In genomic region chr6:34177181-34177591, GRCh38 we compare ENCODE assay signal across 16 cellular contexts. TPM values are rescaled to one million over a fixed set of nuclear protein-coding genes. Genes with fewer than 3 reads are reported as not detected.
DNase-seq lines count a peak whose midpoint lies in the region; ATAC-seq lines count a peak whose summit lies in the region.
"Had no signal": no experiment of that assay in that cellular context is flagged by ENCODE, and none has a peak within 500 bp of the region (broad histone marks: within the 10 kb centered on the region; RNA-seq: fewer than 3 reads in every experiment).

No MANE protein-coding gene starts in this region.

- no peaks in the 10 kb centered on the region for H3K27me3 Mint-ChIP-seq in T-cell
- H3K27me3 Mint-ChIP-seq: CD4-positive, alpha-beta memory T cell had no signal

- CTCF ChIA-PET in T-cell (lab: Charles Lee), result no interaction called here

- no peak overlapping the region for H3K4me3 Mint-ChIP-seq in T-cell
- H3K4me3 Mint-ChIP-seq: CD4-positive, alpha-beta memory T cell had no signal

- intact Hi-C loops in cardiac septum (cut with DNase I), result no loop called here
- intact Hi-C loops in left cardiac atrium (cut with DNase I), result no loop called here

- H3K9me3 Mint-ChIP-seq in T-cell, result no peaks in the 10 kb centered on the region
- H3K9me3 Mint-ChIP-seq: CD4-positive, alpha-beta memory T cell had no signal

- DNase-seq in cardiac septum (ENCODE audit: low spot score) (peak; percentile 7), left cardiac atrium (no peak), T-cell (peak in 1 of 34 experiments; percentile 12), mesenteric fat pad (ENCODE audit: low spot score) (peak; percentile 84), NCI-H2107 (lab: John Stamatoyannopoulos, UW) (no peak), NCI-H2081 (lab: John Stamatoyannopoulos, UW) (no peak)
- DNase-seq in activated CD4-positive, alpha-beta T cell treated with anti-CD3 and anti-CD28 coated beads for 4 hours, result no peak
- DNase-seq: BE2C; CD4-positive, alpha-beta memory T cell; DMS79 treated with DMSO at 0.1 percent for 48 hours; KBM-7; NCI-H1048; NCI-H187; NCI-H2171 treated with DMSO at 0.1 percent for 48 hours; SIG-M5 had no signal

- no peaks in the 10 kb centered on the region for H3K36me3 Mint-ChIP-seq in T-cell
- H3K36me3 Mint-ChIP-seq: CD4-positive, alpha-beta memory T cell had no signal

- H3K27ac Mint-ChIP-seq in T-cell, result peak overlapping the region; percentile 10 to 44

- no peak for ATAC-seq in left cardiac atrium
- no peak for ATAC-seq in T-cell (replicated peaks in 1 of 4)

- H3K4me1 Mint-ChIP-seq in T-cell, result peaks cover 7 to 17% (median 17%) of the 10 kb centered on the region in 3 donors

- POLR2A ChIA-PET in T-cell (lab: Charles Lee), result no interaction called here

RNA-seq across cellular contexts. Expression of gene GRM4, which starts 31.3 kb away (rescaled TPM):
- total RNA-seq in cardiac septum (not detected), left cardiac atrium (not detected), T-cell (under 1 TPM in 4 of 5 donors, not detected in 1; 0.10 to 0.38 (median 0.21) TPM), mesenteric fat pad (not detected)
- total RNA-seq: NCI-H460 had no signal

RNA-seq across cellular contexts. Expression of gene HMGA1, which starts 59.5 kb away (rescaled TPM):
- total RNA-seq in cardiac septum, result 36.4 TPM
- total RNA-seq in left cardiac atrium, result 10 to 100 TPM; 32.5 to 36.2 TPM
- 100 to 1,000 TPM in 4 of 5 donors, 10 to 100 TPM in 1; 92.8 to 119 (median 104) TPM for total RNA-seq in T-cell
- 32.3 TPM for total RNA-seq in mesenteric fat pad

Comparison
In these comparisons a context has a peak if more than half of its experiments do, and no peak if none do; other contexts are left out.
1. DNase-seq: peak in cardiac septum (single experiment) and mesenteric fat pad (single experiment); none in left cardiac atrium (single experiment), activated CD4-positive, alpha-beta T cell treated with anti-CD3 and anti-CD28 coated beads for 4 hours (0 of 2), NCI-H2107 (single experiment) and NCI-H2081 (0 of 2).